8 cellular contexts compared by ENCODE assay signal in the genomic region with DNA sequence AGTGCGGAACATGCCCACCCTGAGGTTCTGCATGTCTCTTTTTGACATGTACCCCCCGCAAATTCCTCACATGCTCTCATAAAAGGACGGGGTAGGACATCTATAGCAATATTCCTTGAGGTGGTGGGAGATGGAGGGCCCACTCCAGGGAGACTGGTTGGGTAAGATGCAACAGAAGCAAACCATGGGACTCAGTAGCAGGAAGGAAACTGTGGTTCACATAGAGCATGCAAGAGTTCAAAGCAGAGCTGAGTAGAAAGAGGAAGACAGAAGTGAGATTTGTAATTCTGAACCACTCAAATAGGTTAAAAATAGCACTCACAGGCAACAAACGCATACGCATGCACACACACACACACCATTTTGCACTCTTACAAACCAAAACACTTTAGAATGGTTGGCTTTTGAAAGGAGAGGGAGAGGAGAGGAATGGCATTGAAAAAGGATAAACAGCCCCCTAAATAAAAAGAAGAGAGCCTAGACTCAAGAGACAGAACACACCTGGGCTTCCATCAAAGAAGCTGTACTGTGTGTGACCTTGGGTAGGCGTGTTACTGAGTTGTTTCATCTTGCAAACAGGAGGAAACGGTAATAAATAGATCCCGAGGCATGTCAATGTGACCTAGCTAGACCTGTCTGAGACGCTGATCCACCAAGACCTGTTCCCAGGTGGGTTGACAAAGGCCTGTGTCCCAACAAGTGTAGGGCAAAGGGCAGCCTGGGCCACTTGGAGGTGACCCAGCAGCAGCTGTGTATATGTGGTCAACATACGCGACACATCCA.
DNase-seq lines count a peak whose midpoint lies in the region; ATAC-seq and TF ChIP-seq lines count a peak whose summit lies in the region.
"Had no signal": no experiment of that assay in that cellular context is flagged by ENCODE, and none has a peak within 500 bp of the region (broad histone marks: within the 10 kb centered on the region; RNA-seq: fewer than 3 reads in every experiment).

No MANE protein-coding gene starts in this region.

- ATAC-seq in GM18909 (IDR thresholded peaks at IDR 0.05; ENCODE audit: poor library complexity, unreplicated experiment) (peak; percentile 92), HG02678 (IDR thresholded peaks at IDR 0.05; ENCODE audit: unreplicated experiment) (peak; percentile 91), left lobe of liver (peak; percentile 51)

- TF ChIP-seq POLR2A in NB4 (IDR thresholded peaks at IDR 0.05; ENCODE audit: extremely low read depth, insufficient read length) = no peak

- H3K4me3 ChIP-seq in NB4 (ENCODE audit: low read depth, low read length) = peak overlapping the region; percentile 30
- H3K4me3 ChIP-seq: pancreas had no signal

- DNase-seq in NB4 (ENCODE audit: low read depth) (peak; percentile 94), left lobe of liver (ENCODE audit: low spot score) (peak; percentile 35), COLO668 (lab: John Stamatoyannopoulos, UW; ENCODE audit: unreplicated experiment) (no peak), NK-92 (lab: John Stamatoyannopoulos, UW; ENCODE audit: unreplicated experiment) (no peak), AG20443 (ENCODE audit: low spot score) (no peak)
- DNase-seq: pancreas had no signal

- TF ChIP-seq CTCF in NB4 (IDR thresholded peaks at IDR 0.05; ENCODE audit: low read depth, low read length) = no peak

Comparison
In these comparisons a context has a peak if more than half of its experiments do, and no peak if none do; other contexts are left out.
1. DNase-seq: peak in NB4 (single experiment) and left lobe of liver (single experiment); none in COLO668 (single experiment), NK-92 (single experiment) and AG20443 (single experiment).
2. Peak in every context shown above with its lines, with median percentiles within 50 percentile points of each other: ATAC-seq.